ENCODE assay signal across 1 cellular context in the genomic region with DNA sequence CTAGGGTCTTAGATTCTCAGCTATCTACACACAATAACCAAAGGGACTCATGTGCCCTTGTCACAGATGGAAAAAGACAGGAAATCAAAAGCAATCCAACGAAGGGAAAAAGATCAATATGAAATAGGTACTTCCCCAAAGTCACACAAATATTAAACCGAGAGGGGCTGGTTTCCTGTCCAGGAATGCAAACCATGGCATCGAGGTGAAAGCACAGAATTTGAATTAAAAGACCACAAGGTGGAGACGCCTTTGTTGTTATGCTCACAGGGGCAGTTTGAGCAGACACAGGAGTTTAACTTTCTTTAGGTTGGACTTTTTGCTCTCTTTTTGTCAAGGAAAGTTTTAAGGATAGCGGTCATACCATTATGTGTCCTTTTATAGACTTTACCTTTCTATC.
TF ChIP-seq lines count a peak whose summit lies in the region.

No MANE protein-coding gene starts in this region.

TF ChIP-seq in GM23338, 12 proteins besides CTCF, POLR2A, EP300 and RAD21:
- TF ChIP-seq, protein P1, sequence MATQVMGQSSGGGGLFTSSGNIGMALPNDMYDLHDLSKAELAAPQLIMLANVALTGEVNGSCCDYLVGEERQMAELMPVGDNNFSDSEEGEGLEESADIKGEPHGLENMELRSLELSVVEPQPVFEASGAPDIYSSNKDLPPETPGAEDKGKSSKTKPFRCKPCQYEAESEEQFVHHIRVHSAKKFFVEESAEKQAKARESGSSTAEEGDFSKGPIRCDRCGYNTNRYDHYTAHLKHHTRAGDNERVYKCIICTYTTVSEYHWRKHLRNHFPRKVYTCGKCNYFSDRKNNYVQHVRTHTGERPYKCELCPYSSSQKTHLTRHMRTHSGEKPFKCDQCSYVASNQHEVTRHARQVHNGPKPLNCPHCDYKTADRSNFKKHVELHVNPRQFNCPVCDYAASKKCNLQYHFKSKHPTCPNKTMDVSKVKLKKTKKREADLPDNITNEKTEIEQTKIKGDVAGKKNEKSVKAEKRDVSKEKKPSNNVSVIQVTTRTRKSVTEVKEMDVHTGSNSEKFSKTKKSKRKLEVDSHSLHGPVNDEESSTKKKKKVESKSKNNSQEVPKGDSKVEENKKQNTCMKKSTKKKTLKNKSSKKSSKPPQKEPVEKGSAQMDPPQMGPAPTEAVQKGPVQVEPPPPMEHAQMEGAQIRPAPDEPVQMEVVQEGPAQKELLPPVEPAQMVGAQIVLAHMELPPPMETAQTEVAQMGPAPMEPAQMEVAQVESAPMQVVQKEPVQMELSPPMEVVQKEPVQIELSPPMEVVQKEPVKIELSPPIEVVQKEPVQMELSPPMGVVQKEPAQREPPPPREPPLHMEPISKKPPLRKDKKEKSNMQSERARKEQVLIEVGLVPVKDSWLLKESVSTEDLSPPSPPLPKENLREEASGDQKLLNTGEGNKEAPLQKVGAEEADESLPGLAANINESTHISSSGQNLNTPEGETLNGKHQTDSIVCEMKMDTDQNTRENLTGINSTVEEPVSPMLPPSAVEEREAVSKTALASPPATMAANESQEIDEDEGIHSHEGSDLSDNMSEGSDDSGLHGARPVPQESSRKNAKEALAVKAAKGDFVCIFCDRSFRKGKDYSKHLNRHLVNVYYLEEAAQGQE (IDR thresholded peaks at IDR 0.05; ENCODE audit: unreplicated experiment), result no peak
- TF ChIP-seq ZNF331 (CRISPR knock-in tag; IDR thresholded peaks at IDR 0.05; ENCODE audit: low read depth), result no peak
- TF ChIP-seq JUNB (IDR thresholded peaks at IDR 0.05; ENCODE audit: unreplicated experiment), result no peak
- TF ChIP-seq CREB1 (CRISPR knock-in tag; IDR thresholded peaks at IDR 0.05; ENCODE audit: low read depth), result no peak
- no peak for TF ChIP-seq POLR2AphosphoS5 (IDR thresholded peaks at IDR 0.05; ENCODE audit: low read depth)
- TF ChIP-seq EZH2phosphoT487 (IDR thresholded peaks at IDR 0.05; ENCODE audit: unreplicated experiment), result no peak
- TF ChIP-seq, protein P2, sequence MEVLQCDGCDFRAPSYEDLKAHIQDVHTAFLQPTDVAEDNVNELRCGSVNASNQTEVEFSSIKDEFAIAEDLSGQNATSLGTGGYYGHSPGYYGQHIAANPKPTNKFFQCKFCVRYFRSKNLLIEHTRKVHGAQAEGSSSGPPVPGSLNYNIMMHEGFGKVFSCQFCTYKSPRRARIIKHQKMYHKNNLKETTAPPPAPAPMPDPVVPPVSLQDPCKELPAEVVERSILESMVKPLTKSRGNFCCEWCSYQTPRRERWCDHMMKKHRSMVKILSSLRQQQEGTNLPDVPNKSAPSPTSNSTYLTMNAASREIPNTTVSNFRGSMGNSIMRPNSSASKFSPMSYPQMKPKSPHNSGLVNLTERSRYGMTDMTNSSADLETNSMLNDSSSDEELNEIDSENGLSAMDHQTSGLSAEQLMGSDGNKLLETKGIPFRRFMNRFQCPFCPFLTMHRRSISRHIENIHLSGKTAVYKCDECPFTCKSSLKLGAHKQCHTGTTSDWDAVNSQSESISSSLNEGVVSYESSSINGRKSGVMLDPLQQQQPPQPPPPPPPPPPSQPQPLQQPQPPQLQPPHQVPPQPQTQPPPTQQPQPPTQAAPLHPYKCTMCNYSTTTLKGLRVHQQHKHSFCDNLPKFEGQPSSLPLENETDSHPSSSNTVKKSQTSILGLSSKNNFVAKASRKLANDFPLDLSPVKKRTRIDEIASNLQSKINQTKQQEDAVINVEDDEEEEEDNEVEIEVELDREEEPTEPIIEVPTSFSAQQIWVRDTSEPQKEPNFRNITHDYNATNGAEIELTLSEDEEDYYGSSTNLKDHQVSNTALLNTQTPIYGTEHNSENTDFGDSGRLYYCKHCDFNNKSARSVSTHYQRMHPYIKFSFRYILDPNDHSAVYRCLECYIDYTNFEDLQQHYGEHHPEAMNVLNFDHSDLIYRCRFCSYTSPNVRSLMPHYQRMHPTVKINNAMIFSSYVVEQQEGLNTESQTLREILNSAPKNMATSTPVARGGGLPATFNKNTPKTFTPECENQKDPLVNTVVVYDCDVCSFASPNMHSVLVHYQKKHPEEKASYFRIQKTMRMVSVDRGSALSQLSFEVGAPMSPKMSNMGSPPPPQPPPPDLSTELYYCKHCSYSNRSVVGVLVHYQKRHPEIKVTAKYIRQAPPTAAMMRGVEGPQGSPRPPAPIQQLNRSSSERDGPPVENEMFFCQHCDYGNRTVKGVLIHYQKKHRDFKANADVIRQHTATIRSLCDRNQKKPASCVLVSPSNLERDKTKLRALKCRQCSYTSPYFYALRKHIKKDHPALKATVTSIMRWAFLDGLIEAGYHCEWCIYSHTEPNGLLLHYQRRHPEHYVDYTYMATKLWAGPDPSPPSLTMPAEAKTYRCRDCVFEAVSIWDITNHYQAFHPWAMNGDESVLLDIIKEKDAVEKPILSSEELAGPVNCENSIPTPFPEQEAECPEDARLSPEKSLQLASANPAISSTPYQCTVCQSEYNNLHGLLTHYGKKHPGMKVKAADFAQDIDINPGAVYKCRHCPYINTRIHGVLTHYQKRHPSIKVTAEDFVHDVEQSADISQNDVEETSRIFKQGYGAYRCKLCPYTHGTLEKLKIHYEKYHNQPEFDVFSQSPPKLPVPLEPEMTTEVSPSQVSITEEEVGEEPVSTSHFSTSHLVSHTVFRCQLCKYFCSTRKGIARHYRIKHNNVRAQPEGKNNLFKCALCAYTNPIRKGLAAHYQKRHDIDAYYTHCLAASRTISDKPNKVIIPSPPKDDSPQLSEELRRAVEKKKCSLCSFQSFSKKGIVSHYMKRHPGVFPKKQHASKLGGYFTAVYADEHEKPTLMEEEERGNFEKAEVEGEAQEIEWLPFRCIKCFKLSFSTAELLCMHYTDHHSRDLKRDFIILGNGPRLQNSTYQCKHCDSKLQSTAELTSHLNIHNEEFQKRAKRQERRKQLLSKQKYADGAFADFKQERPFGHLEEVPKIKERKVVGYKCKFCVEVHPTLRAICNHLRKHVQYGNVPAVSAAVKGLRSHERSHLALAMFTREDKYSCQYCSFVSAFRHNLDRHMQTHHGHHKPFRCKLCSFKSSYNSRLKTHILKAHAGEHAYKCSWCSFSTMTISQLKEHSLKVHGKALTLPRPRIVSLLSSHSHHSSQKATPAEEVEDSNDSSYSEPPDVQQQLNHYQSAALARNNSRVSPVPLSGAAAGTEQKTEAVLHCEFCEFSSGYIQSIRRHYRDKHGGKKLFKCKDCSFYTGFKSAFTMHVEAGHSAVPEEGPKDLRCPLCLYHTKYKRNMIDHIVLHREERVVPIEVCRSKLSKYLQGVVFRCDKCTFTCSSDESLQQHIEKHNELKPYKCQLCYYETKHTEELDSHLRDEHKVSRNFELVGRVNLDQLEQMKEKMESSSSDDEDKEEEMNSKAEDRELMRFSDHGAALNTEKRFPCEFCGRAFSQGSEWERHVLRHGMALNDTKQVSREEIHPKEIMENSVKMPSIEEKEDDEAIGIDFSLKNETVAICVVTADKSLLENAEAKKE (CRISPR knock-in tag; IDR thresholded peaks at IDR 0.05), result no peak
- TF ChIP-seq EZH2 (IDR thresholded peaks at IDR 0.05; ENCODE audit: low read depth, unreplicated experiment), result no peak
- TF ChIP-seq, protein P3, sequence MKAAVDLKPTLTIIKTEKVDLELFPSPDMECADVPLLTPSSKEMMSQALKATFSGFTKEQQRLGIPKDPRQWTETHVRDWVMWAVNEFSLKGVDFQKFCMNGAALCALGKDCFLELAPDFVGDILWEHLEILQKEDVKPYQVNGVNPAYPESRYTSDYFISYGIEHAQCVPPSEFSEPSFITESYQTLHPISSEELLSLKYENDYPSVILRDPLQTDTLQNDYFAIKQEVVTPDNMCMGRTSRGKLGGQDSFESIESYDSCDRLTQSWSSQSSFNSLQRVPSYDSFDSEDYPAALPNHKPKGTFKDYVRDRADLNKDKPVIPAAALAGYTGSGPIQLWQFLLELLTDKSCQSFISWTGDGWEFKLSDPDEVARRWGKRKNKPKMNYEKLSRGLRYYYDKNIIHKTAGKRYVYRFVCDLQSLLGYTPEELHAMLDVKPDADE (IDR thresholded peaks at IDR 0.05), result no peak
- no peak for TF ChIP-seq NANOG (IDR thresholded peaks at IDR 0.05; ENCODE audit: borderline replicate concordance)
- TF ChIP-seq STAT1 (IDR thresholded peaks at IDR 0.05; ENCODE audit: unreplicated experiment), result no peak
- no peak for TF ChIP-seq ZNF114 (CRISPR knock-in tag; IDR thresholded peaks at IDR 0.05)
TF ChIP-seq in GM23338: peak in this region for 0.
